Comparison of ENCODE assay signal across 15 cellular contexts in genomic region chr7:50209461-50210161, GRCh38.
DNase-seq lines count a peak whose midpoint lies in the region; ATAC-seq and FAIRE-seq lines count a peak whose summit lies in the region.
"Had no signal": no experiment of that assay in that cellular context is flagged by ENCODE, and none has a peak within 500 bp of the region (broad histone marks: within the 10 kb centered on the region; RNA-seq: fewer than 3 reads in every experiment).

No MANE protein-coding gene starts in this region.

- no peak overlapping the region for H3K4me3 ChIP-seq in CD8-positive, alpha-beta memory T cell (ENCODE audit: low read length)
- H3K4me3 ChIP-seq: prostate gland, vagina had no signal

- POLR2A ChIA-PET in CD8-positive, alpha-beta memory T cell (lab: Charles Lee), result interaction anchor here (0.6 kb wide), 1 partner anchor 124 kb away, joined by 3 read pairs; no protein-coding TSS in a partner anchor

- no peaks in the 10 kb centered on the region for H3K27me3 ChIP-seq in CD8-positive, alpha-beta memory T cell (ENCODE audit: insufficient read depth, low read length, poor library complexity, severe bottlenecking)
- H3K27me3 ChIP-seq: vagina had no signal

- H3K4me3 Mint-ChIP-seq in CD8-positive, alpha-beta memory T cell, result peak overlapping the region in 4 of 7 donors; percentile 23 to 42 (median 28)
- peak overlapping the region; percentile 38 for H3K4me3 Mint-ChIP-seq in activated CD4-positive, alpha-beta T cell treated with anti-CD3 and anti-CD28 coated beads, Interleukin-2, amount 10 ng/mL, durations not matched to agents 24 days and 14 days
- H3K4me3 Mint-ChIP-seq in activated naive CD4-positive, alpha-beta T cell treated with anti-CD3 and anti-CD28 coated beads for 36 hours, result no peak overlapping the region

- no peak for FAIRE-seq in RCC 7860 (lab: Jason Lieb, UNC)

- intact Hi-C loops in activated CD4-positive, alpha-beta T cell treated with anti-CD3 and anti-CD28 coated beads, Interleukin-2, amount 10 ng/mL, durations not matched to agents 24 days and 14 days (cut with micrococcal nuclease), result loop anchor here (1.0 to 10.0 kb wide), 5 partner anchors 17 to 455 kb away; no protein-coding TSS in a partner anchor
- intact Hi-C loops in activated naive CD4-positive, alpha-beta T cell treated with anti-CD3 and anti-CD28 coated beads for 36 hours (cut with micrococcal nuclease), result loop anchor here (1.0 to 5.0 kb wide), 5 partner anchors 17 to 453 kb away; no protein-coding TSS in a partner anchor

- no peaks in the 10 kb centered on the region for H3K36me3 Mint-ChIP-seq in CD8-positive, alpha-beta memory T cell
- peaks cover 4% of the 10 kb centered on the region for H3K36me3 Mint-ChIP-seq in activated CD4-positive, alpha-beta T cell treated with anti-CD3 and anti-CD28 coated beads, Interleukin-2, amount 10 ng/mL, durations not matched to agents 24 days and 14 days (ENCODE audit: low read depth)
- H3K36me3 Mint-ChIP-seq in activated naive CD4-positive, alpha-beta T cell treated with anti-CD3 and anti-CD28 coated beads for 36 hours (ENCODE audit: low read depth), result no peaks in the 10 kb centered on the region

- no peaks in the 10 kb centered on the region for H3K9me3 ChIP-seq in CD8-positive, alpha-beta memory T cell (ENCODE audit: low read length)
- H3K9me3 ChIP-seq: prostate gland, vagina had no signal

- H3K27ac Mint-ChIP-seq in CD8-positive, alpha-beta memory T cell, result peak overlapping the region in 7 of 8 donors; percentile 9 to 87 (median 71)
- H3K27ac Mint-ChIP-seq in activated CD4-positive, alpha-beta T cell treated with anti-CD3 and anti-CD28 coated beads, Interleukin-2, amount 10 ng/mL, durations not matched to agents 24 days and 14 days, result peak overlapping the region; percentile 90
- peak overlapping the region; percentile 88 for H3K27ac Mint-ChIP-seq in activated naive CD4-positive, alpha-beta T cell treated with anti-CD3 and anti-CD28 coated beads for 36 hours

- no peak overlapping the region for H3K27ac ChIP-seq in CD8-positive, alpha-beta memory T cell (ENCODE audit: low read depth, low read length)
- H3K27ac ChIP-seq: epithelial cell of prostate, prostate gland, vagina had no signal

- H3K4me1 Mint-ChIP-seq in CD8-positive, alpha-beta memory T cell, result peaks cover 80 to 96% (median 94%) of the 10 kb centered on the region in 3 donors
- H3K4me1 Mint-ChIP-seq in activated CD4-positive, alpha-beta T cell treated with anti-CD3 and anti-CD28 coated beads, Interleukin-2, amount 10 ng/mL, durations not matched to agents 24 days and 14 days, result peaks cover 91% of the 10 kb centered on the region
- H3K4me1 Mint-ChIP-seq in activated naive CD4-positive, alpha-beta T cell treated with anti-CD3 and anti-CD28 coated beads for 36 hours (ENCODE audit: low read depth), result peaks cover 93% of the 10 kb centered on the region

- peaks cover 89% of the 10 kb centered on the region for H3K4me1 ChIP-seq in CD8-positive, alpha-beta memory T cell (ENCODE audit: insufficient read depth, low read length)
- H3K4me1 ChIP-seq: prostate gland, vagina had no signal

- no peaks in the 10 kb centered on the region for H3K36me3 ChIP-seq in CD8-positive, alpha-beta memory T cell (ENCODE audit: insufficient read depth, low read length)
- H3K36me3 ChIP-seq: prostate gland, vagina had no signal

- DNase-seq in CD8-positive, alpha-beta memory T cell, result no peak
- DNase-seq in activated CD4-positive, alpha-beta T cell treated with anti-CD3 and anti-CD28 coated beads, Interleukin-2, amount 10 ng/mL, durations not matched to agents 24 days and 14 days, result peak; percentile 68
- DNase-seq in activated naive CD4-positive, alpha-beta T cell treated with anti-CD3 and anti-CD28 coated beads for 36 hours, result peak; percentile 83
- DNase-seq in stimulated activated CD4-positive, alpha-beta T cell treated with anti-CD3 and anti-CD28 coated beads, Interleukin-2, amount 100 ng/mL, for 4 hours (ENCODE audit: low read depth), result peak; percentile 61
- DNase-seq in RCC 7860 (ENCODE audit: low spot score) (no peak), hypothalamus (lab: John Stamatoyannopoulos, UW) (no peak)
- DNase-seq: AML-193, amygdala, NCI-H2171 treated with DMSO at 0.1 percent for 48 hours, RPMI8226 had no signal

- CTCF ChIA-PET in CD8-positive, alpha-beta memory T cell (lab: Charles Lee), result interaction anchor here (1.0 to 4.8 kb wide), 5 partner anchors 18 to 207 kb away, joined by 3 to 62 read pairs (median 4); no protein-coding TSS in a partner anchor
- CTCF ChIA-PET in activated naive CD4-positive, alpha-beta T cell treated with anti-CD3 and anti-CD28 coated beads for 36 hours (lab: Charles Lee), result interaction anchor here (0.9 to 2.3 kb wide), 4 partner anchors 16 to 167 kb away, joined by 3 to 6 read pairs (median 4); no protein-coding TSS in a partner anchor

- ATAC-seq in HG02642 (IDR thresholded peaks at IDR 0.05; ENCODE audit: poor library complexity, unreplicated experiment) (no peak), GM19463 (IDR thresholded peaks at IDR 0.05; ENCODE audit: unreplicated experiment) (no peak)

- no peaks in the 10 kb centered on the region for H3K27me3 Mint-ChIP-seq in CD8-positive, alpha-beta memory T cell
- H3K27me3 Mint-ChIP-seq in activated CD4-positive, alpha-beta T cell treated with anti-CD3 and anti-CD28 coated beads, Interleukin-2, amount 10 ng/mL, durations not matched to agents 24 days and 14 days, result no peaks in the 10 kb centered on the region
- no peaks in the 10 kb centered on the region for H3K27me3 Mint-ChIP-seq in activated naive CD4-positive, alpha-beta T cell treated with anti-CD3 and anti-CD28 coated beads for 36 hours (ENCODE audit: low read depth)

- no peaks in the 10 kb centered on the region for H3K9me3 Mint-ChIP-seq in CD8-positive, alpha-beta memory T cell
- no peaks in the 10 kb centered on the region for H3K9me3 Mint-ChIP-seq in activated CD4-positive, alpha-beta T cell treated with anti-CD3 and anti-CD28 coated beads, Interleukin-2, amount 10 ng/mL, durations not matched to agents 24 days and 14 days
- no peaks in the 10 kb centered on the region for H3K9me3 Mint-ChIP-seq in activated naive CD4-positive, alpha-beta T cell treated with anti-CD3 and anti-CD28 coated beads for 36 hours

Comparison
In these comparisons a context has a peak if more than half of its experiments do, and no peak if none do; other contexts are left out.
1. DNase-seq: peak in activated CD4-positive, alpha-beta T cell treated with anti-CD3 and anti-CD28 coated beads, Interleukin-2, amount 10 ng/mL, durations not matched to agents 24 days and 14 days (single experiment), activated naive CD4-positive, alpha-beta T cell treated with anti-CD3 and anti-CD28 coated beads for 36 hours (single experiment) and stimulated activated CD4-positive, alpha-beta T cell treated with anti-CD3 and anti-CD28 coated beads, Interleukin-2, amount 100 ng/mL, for 4 hours (single experiment); none in CD8-positive, alpha-beta memory T cell (0 of 5), RCC 7860 (single experiment) and hypothalamus (0 of 51).
2. Peak in every context shown above with its lines, with median percentiles within 50 percentile points of each other: H3K27ac Mint-ChIP-seq.